8 cellular contexts compared by ENCODE assay signal in genomic region chr19:42219812-42220750, GRCh38. TPM values are rescaled to one million over a fixed set of nuclear protein-coding genes. Genes with fewer than 3 reads are reported as not detected.
DNase-seq lines count a peak whose midpoint lies in the region; ATAC-seq and TF ChIP-seq lines count a peak whose summit lies in the region.

Gene ZNF526 (plus strand): TSS chr19:42220312. CDS start chr19:42224404, 4,092 bp downstream.

- DNase-seq in GM12864 (ENCODE audit: low read depth) (peak; percentile 95), NCI-H1417 (lab: John Stamatoyannopoulos, UW) (peak; percentile 96 to 99 (median 98)), head of caudate nucleus (peak; percentile 92 to 99 (median 97)), osteocyte (ENCODE audit: extremely low spot score, unreplicated experiment) (peak; percentile 99)
- peak; percentile 99 for DNase-seq in activated naive CD8-positive, alpha-beta T cell treated with anti-CD3 and anti-CD28 coated beads for 36 hours

- H3K27ac ChIP-seq in SU-DHL-6 (ENCODE audit: low read depth, low read length), result peak within 1 kb of the TSS; percentile 65
- H3K27ac ChIP-seq in thymus (ENCODE audit: low read depth), result peak within 1 kb of the TSS; percentile 87

- peak; percentile 78 for ATAC-seq in HG02759 (IDR thresholded peaks at IDR 0.05; ENCODE audit: unreplicated experiment)

- no peaks in the 10 kb centered on the region for H3F3A ChIP-seq in SU-DHL-6 (ENCODE audit: insufficient read depth)

- 2% methylated on average over 53 of the region's 53 CpGs for WGBS in thymus

- TF ChIP-seq CTCF in GM12864 (IDR thresholded peaks at IDR 0.05; ENCODE audit: low read depth, low read length, missing control alignments) (no peak), SU-DHL-6 (IDR thresholded peaks at IDR 0.05; ENCODE audit: insufficient read depth, low read length, poor library complexity, severe bottlenecking) (no peak), osteocyte (IDR thresholded peaks at IDR 0.05) (no peak)

- H3K27me3 ChIP-seq in SU-DHL-6 (ENCODE audit: low read length) (no peaks in the 10 kb centered on the region), thymus (ENCODE audit: control insufficient read depth, insufficient read depth) (no peaks in the 10 kb centered on the region)

- H3K4me2 ChIP-seq in SU-DHL-6 (ENCODE audit: low read depth, low read length, poor library complexity, severe bottlenecking), result peak within 1 kb of the TSS; percentile 92

- H3K4me3 Mint-ChIP-seq in activated naive CD8-positive, alpha-beta T cell treated with anti-CD3 and anti-CD28 coated beads for 36 hours, result peak within 1 kb of the TSS; percentile 98
- H3K4me3 Mint-ChIP-seq in osteocyte (ENCODE audit: unreplicated experiment), result peak within 1 kb of the TSS; percentile 100

- peaks cover 24% of the 10 kb centered on the region for H3K36me3 Mint-ChIP-seq in activated naive CD8-positive, alpha-beta T cell treated with anti-CD3 and anti-CD28 coated beads for 36 hours
- H3K36me3 Mint-ChIP-seq in osteocyte (ENCODE audit: unreplicated experiment), result peaks cover 2% of the 10 kb centered on the region

- H3K9me3 Mint-ChIP-seq in activated naive CD8-positive, alpha-beta T cell treated with anti-CD3 and anti-CD28 coated beads for 36 hours, result peaks cover 1% of the 10 kb centered on the region
- H3K9me3 Mint-ChIP-seq in osteocyte (ENCODE audit: unreplicated experiment), result no peaks in the 10 kb centered on the region

- H3K4me3 ChIP-seq in GM12864 (ENCODE audit: low read depth, low read length) (peak within 1 kb of the TSS; percentile 78), SU-DHL-6 (ENCODE audit: insufficient read depth, low read length, poor library complexity, severe bottlenecking) (peak within 1 kb of the TSS; percentile 72), thymus (ENCODE audit: low read length) (peak within 1 kb of the TSS; percentile 87)

- intact Hi-C loops in head of caudate nucleus (cut with DNase I), result no loop called here

- H3K27me3 Mint-ChIP-seq in activated naive CD8-positive, alpha-beta T cell treated with anti-CD3 and anti-CD28 coated beads for 36 hours, result peaks cover 4% of the 10 kb centered on the region
- H3K27me3 Mint-ChIP-seq in osteocyte (ENCODE audit: unreplicated experiment), result no peaks in the 10 kb centered on the region

- H3K9me2 ChIP-seq in SU-DHL-6 (replicated peaks; ENCODE audit: insufficient read depth, low read length), result no peaks in the 10 kb centered on the region

- H3K4me1 ChIP-seq in thymus (ENCODE audit: control insufficient read depth, insufficient read depth, low read length), result peaks cover 32% of the 10 kb centered on the region

- peak within 1 kb of the TSS; percentile 82 for H3K9ac ChIP-seq in SU-DHL-6 (ENCODE audit: low read length)

- peaks cover 46% of the 10 kb centered on the region for H3K79me2 ChIP-seq in SU-DHL-6 (ENCODE audit: insufficient read depth, low read length)

- H3K4me1 Mint-ChIP-seq in activated naive CD8-positive, alpha-beta T cell treated with anti-CD3 and anti-CD28 coated beads for 36 hours, result peaks cover 41% of the 10 kb centered on the region
- peaks cover 48% of the 10 kb centered on the region for H3K4me1 Mint-ChIP-seq in osteocyte (ENCODE audit: unreplicated experiment)

- H3K9me3 ChIP-seq in SU-DHL-6 (ENCODE audit: insufficient read depth, low read length) (no peaks in the 10 kb centered on the region), thymus (ENCODE audit: control insufficient read depth) (no peaks in the 10 kb centered on the region)

- H2AFZ ChIP-seq in SU-DHL-6 (ENCODE audit: low read depth, low read length, severe bottlenecking), result peak within 1 kb of the TSS; percentile 55

- peak within 1 kb of the TSS; percentile 99 for H3K27ac Mint-ChIP-seq in activated naive CD8-positive, alpha-beta T cell treated with anti-CD3 and anti-CD28 coated beads for 36 hours
- H3K27ac Mint-ChIP-seq in osteocyte (ENCODE audit: unreplicated experiment), result peak within 1 kb of the TSS; percentile 95

- H3K36me3 ChIP-seq in SU-DHL-6 (ENCODE audit: low read length), result no peaks in the 10 kb centered on the region
- H3K36me3 ChIP-seq in thymus (ENCODE audit: control insufficient read depth, insufficient read depth), result peaks cover 19% of the 10 kb centered on the region

- H4K20me1 ChIP-seq in SU-DHL-6 (ENCODE audit: low read depth, low read length), result no peaks in the 10 kb centered on the region

RNA-seq across cellular contexts. Expression of gene ZNF526, which starts in this region (rescaled TPM):
- total RNA-seq in activated naive CD8-positive, alpha-beta T cell treated with anti-CD3 and anti-CD28 coated beads for 36 hours, result 10 to 100 TPM; 12.1 to 14.5 TPM
- total RNA-seq in osteocyte, result 9.9 and 11.9 TPM in 2 replicates
- polyA plus RNA-seq in thymus, result 3.6 TPM

Comparison
In these comparisons a context has a peak if more than half of its experiments do, and no peak if none do; other contexts are left out.
1. Peak in every context shown above with its lines: DNase-seq, ATAC-seq, H3K4me3 ChIP-seq and H3K27ac ChIP-seq.